Comparison of ENCODE assay signal across 19 cellular contexts in genomic region chr7:99301496-99301895, GRCh38. TPM values are rescaled to one million over a fixed set of nuclear protein-coding genes. Genes with fewer than 3 reads are reported as not detected.
A peak's percentile ranks its signal among the peaks of the same experiment; 100 is the strongest.
DNase-seq lines count a peak whose midpoint lies in the region; ATAC-seq, FAIRE-seq and TF ChIP-seq lines count a peak whose summit lies in the region.
"Had no signal": no experiment of that assay in that cellular context is flagged by ENCODE, and none has a peak within 500 bp of the region (broad histone marks: within the 10 kb centered on the region; RNA-seq: fewer than 3 reads in every experiment).

No MANE protein-coding gene starts in this region.

- H3K27me3 Mint-ChIP-seq in stimulated activated naive CD8-positive, alpha-beta T cell treated with anti-CD3 and anti-CD28 coated beads, Interleukin-15, amount 100 ng/mL, for 72 hours = no peaks in the 10 kb centered on the region
- H3K27me3 Mint-ChIP-seq: CD4-positive, alpha-beta memory T cell had no signal

- H2BK120ac ChIP-seq in neuronal stem cell (ENCODE audit: low read depth, low read length) = no peak overlapping the region

- DNase-seq in D341Med (ENCODE audit: low spot score) (peak; percentile 27), H7 (peak; percentile 47), K562 (ENCODE audit: extremely low read depth in 1 of 4, low spot score in 3 of 4) (peak in 1 of 4 experiments; percentile 7), neuronal stem cell (ENCODE audit: low spot score) (no peak), NCI-H2081 (lab: John Stamatoyannopoulos, UW) (no peak)
- DNase-seq in activated T-cell treated with anti-CD3 and anti-CD28 coated beads, Interleukin-2, amount 50 U/mL, for 48 hours = no peak
- DNase-seq in stimulated activated naive CD8-positive, alpha-beta T cell treated with anti-CD3 and anti-CD28 coated beads, Interleukin-15, amount 100 ng/mL, for 72 hours = no peak
- DNase-seq: C1 segment of cervical spinal cord; Calu3; CD4-positive, alpha-beta memory T cell; COR-L47; DMS153; DND-41; GM23248; HCEC 1CT had no signal

- no peaks in the 10 kb centered on the region for H3K9me1 ChIP-seq in K562 (ENCODE audit: control insufficient read depth, insufficient read depth, low read length)

- no peak overlapping the region for H2BK12ac ChIP-seq in neuronal stem cell (ENCODE audit: low read length)

- peak overlapping the region; percentile 93 for H3K23ac ChIP-seq in neuronal stem cell (ENCODE audit: low read depth, low read length, poor library complexity)

- H4K20me1 ChIP-seq in K562 (replicated peaks; ENCODE audit: control insufficient read depth, insufficient read depth, low read length) = peaks cover 5% of the 10 kb centered on the region; the same call in 1 of the 2 replicates

- intact Hi-C loops in K562 (cut with micrococcal nuclease) = no loop called here

- H3K4me3 ChIP-seq in H7 (ENCODE audit: insufficient read depth, low read depth, low read length) (no peak overlapping the region), K562 (no peak overlapping the region), neuronal stem cell (ENCODE audit: low read length in 2 of 2) (peak overlapping the region in 1 of 2 donors; percentile 49)
- H3K4me3 ChIP-seq: GM23248 had no signal

- peak overlapping the region; percentile 88 for H2AK5ac ChIP-seq in neuronal stem cell (ENCODE audit: low read depth, low read length)

- no peaks in the 10 kb centered on the region for H3K4me1 Mint-ChIP-seq in stimulated activated naive CD8-positive, alpha-beta T cell treated with anti-CD3 and anti-CD28 coated beads, Interleukin-15, amount 100 ng/mL, for 72 hours
- H3K4me1 Mint-ChIP-seq: CD4-positive, alpha-beta memory T cell had no signal

- in situ Hi-C loops in K562 (cut with MboI) = no loop called here

- no peak overlapping the region for H2BK15ac ChIP-seq in neuronal stem cell (ENCODE audit: low read length)

- H3K36me3 ChIP-seq in H7 (replicated peaks; ENCODE audit: control insufficient read depth, insufficient read depth, low read length) = no peaks in the 10 kb centered on the region
- H3K36me3 ChIP-seq in K562 (ENCODE audit: control insufficient read depth, insufficient read depth, low read length) = no peaks in the 10 kb centered on the region
- H3K36me3 ChIP-seq in neuronal stem cell (replicated peaks in 1 of 2; ENCODE audit: control insufficient read depth in 2 of 2, insufficient read depth in 2 of 2, low read length in 2 of 2) = no peaks in the 10 kb centered on the region

- no peak overlapping the region for H3K27ac Mint-ChIP-seq in stimulated activated naive CD8-positive, alpha-beta T cell treated with anti-CD3 and anti-CD28 coated beads, Interleukin-15, amount 100 ng/mL, for 72 hours
- H3K27ac Mint-ChIP-seq: CD4-positive, alpha-beta memory T cell had no signal

- WGBS in K562 (ENCODE audit: insufficient coverage, low coverage, missing lambda C conversion rate) = 14% methylated on average over 19 of the region's 19 CpGs
- WGBS in neuronal stem cell (ENCODE audit: extremely low coverage in 2 of 2, insufficient read length in 2 of 2, insufficient replicate concordance in 1 of 2), 2 donors = no CpG with 5 or more reads among the region's 19 CpGs

- H3K4ac ChIP-seq in neuronal stem cell (ENCODE audit: low read length) = peak overlapping the region; percentile 93

- H3K4me3 Mint-ChIP-seq in stimulated activated naive CD8-positive, alpha-beta T cell treated with anti-CD3 and anti-CD28 coated beads, Interleukin-15, amount 100 ng/mL, for 72 hours = no peak overlapping the region
- H3K4me3 Mint-ChIP-seq: CD4-positive, alpha-beta memory T cell had no signal

- FAIRE-seq in K562 (lab: Jason Lieb, UNC) = no peak
- FAIRE-seq: G401.6, GM12892 had no signal

- H3K27me3 ChIP-seq in H7 (ENCODE audit: control insufficient read depth, insufficient read depth, low read length) (no peaks in the 10 kb centered on the region), K562 (ENCODE audit: control insufficient read depth in 2 of 2, insufficient read depth in 2 of 2, low read length in 2 of 2) (peaks cover 22 to 56% of the 10 kb centered on the region in 2 experiments; a peak in 3 of 5 replicates), neuronal stem cell (ENCODE audit: control insufficient read depth in 3 of 3, insufficient read depth in 3 of 3, low read depth in 1 of 3, low read length in 3 of 3) (no peaks in the 10 kb centered on the region)

- no peaks in the 10 kb centered on the region for H3K79me2 ChIP-seq in K562 (ENCODE audit: control insufficient read depth, insufficient read depth, low read length)

- BruUV-seq in K562 (replicated peaks; lab: Mats Ljungman, UMichigan) = no TSS peak

- peak overlapping the region in 1 of 2 experiments; percentile 72; a peak in 2 of 4 replicates for H3K9ac ChIP-seq in K562 (ENCODE audit: insufficient read depth in 1 of 2, low read depth in 2 of 2, low read length in 2 of 2)
- H3K9ac ChIP-seq in neuronal stem cell (ENCODE audit: low read depth, low read length, poor library complexity) = peak overlapping the region; percentile 70
- H3K9ac ChIP-seq: GM23248 had no signal

- CTCF ChIA-PET in K562 (lab: Yijun Ruan, JAX; ENCODE audit: low intra/inter-chr PET ratio) = no interaction called here

- H3K4me2 ChIP-seq in K562 (ENCODE audit: insufficient read depth, low read length) (no peak overlapping the region), neuronal stem cell (ENCODE audit: insufficient read depth, low read length, poor library complexity, severe bottlenecking) (no peak overlapping the region)

- no peak for TF ChIP-seq POLR2A in K562 (conservative IDR thresholded peaks at IDR 0.05)

- H3K4me1 ChIP-seq in K562 (replicated peaks in 1 of 2; ENCODE audit: control insufficient read depth in 2 of 2, insufficient read depth in 2 of 2, low read length in 2 of 2) = peaks cover 0 to 9% of the 10 kb centered on the region in 2 experiments; a peak in 1 of 5 replicates
- H3K4me1 ChIP-seq in neuronal stem cell (ENCODE audit: control insufficient read depth in 2 of 2, insufficient read depth in 1 of 2, low read depth in 1 of 2, low read length in 2 of 2) = no peaks in the 10 kb centered on the region

- peak overlapping the region; percentile 74 for H3K18ac ChIP-seq in neuronal stem cell (ENCODE audit: low read length)

- TF ChIP-seq CTCF in K562 (IDR thresholded peaks at IDR 0.05 in 2 of 3, conservative IDR thresholded peaks at IDR 0.05 in 1 of 3; ENCODE audit: insufficient read depth in 2 of 3, low read depth in 1 of 3, low read length in 3 of 3) = no peak

- ATAC-seq in K562 = peak; percentile 25; the same call in 1 of the 3 replicates
- no peak for ATAC-seq in stimulated activated naive CD8-positive, alpha-beta T cell treated with anti-CD3 and anti-CD28 coated beads, Interleukin-15, amount 100 ng/mL, for 72 hours

- no peak overlapping the region for H3K27ac ChIP-seq in K562 (ENCODE audit: extremely low read depth, low read depth, low read length)
- no peak overlapping the region for H3K27ac ChIP-seq in neuronal stem cell (replicated peaks; ENCODE audit: low read length)
- H3K27ac ChIP-seq: GM23248 had no signal

- H2AFZ ChIP-seq in K562 (ENCODE audit: low read depth, low read length) (no peak overlapping the region), neuronal stem cell (ENCODE audit: low read length) (no peak overlapping the region)
- H2AFZ ChIP-seq: GM23248 had no signal

- H2BK5ac ChIP-seq in neuronal stem cell (ENCODE audit: low read length) = peak overlapping the region; percentile 75

- POLR2A ChIA-PET in K562 (lab: Yijun Ruan, JAX) = interaction anchor here (0.7 to 1.9 kb wide), 2 partner anchors 10 to 19 kb away, joined by 5 to 7 read pairs; no protein-coding TSS in a partner anchor

- TF ChIP-seq RAD21 in K562 (CRISPR knock-in tag; conservative IDR thresholded peaks at IDR 0.05 in 1 of 2, IDR thresholded peaks at IDR 0.05 in 1 of 2) = no peak

- no peaks in the 10 kb centered on the region for H3K79me1 ChIP-seq in neuronal stem cell (ENCODE audit: low read depth, low read length)

- H3K9me3 ChIP-seq in K562 (replicated peaks; ENCODE audit: control insufficient read depth, insufficient read depth, low read depth, low read length) (no peaks in the 10 kb centered on the region), neuronal stem cell (replicated peaks in 1 of 2; ENCODE audit: control insufficient read depth in 2 of 2, insufficient read depth in 1 of 2, low read depth in 1 of 2, low read length in 2 of 2) (no peaks in the 10 kb centered on the region)

- peak overlapping the region; percentile 48 for H4K8ac ChIP-seq in neuronal stem cell (ENCODE audit: low read depth, low read length)

- H3K14ac ChIP-seq in neuronal stem cell (ENCODE audit: low read length) = peak overlapping the region; percentile 84

- H3K9me3 Mint-ChIP-seq in stimulated activated naive CD8-positive, alpha-beta T cell treated with anti-CD3 and anti-CD28 coated beads, Interleukin-15, amount 100 ng/mL, for 72 hours = no peaks in the 10 kb centered on the region

- TF ChIP-seq EP300 in K562 (IDR thresholded peaks at IDR 0.05; ENCODE audit: low read length) = no peak

- no peak overlapping the region for H4K91ac ChIP-seq in neuronal stem cell (ENCODE audit: low read depth, low read length, poor library complexity)

RNA-seq across cellular contexts. Expression of gene ARPC1A, which starts 24.2 kb away (rescaled TPM):
- total RNA-seq in H7 (2014; rRNA removed; shearing (Covaris generic)) = 168 and 188 TPM in 2 replicates
- total RNA-seq in K562 (2011; cell fraction: chromatin; rRNA removed; ENCODE audit: low replicate concordance) = 32.7 and 51.7 TPM in 2 replicates
- 40.7 and 42.2 TPM in 2 replicates for total RNA-seq in K562 (2011; cell fraction: nucleolus; rRNA removed)
- total RNA-seq in K562 (2011; cell fraction: nucleoplasm; rRNA removed) = 40.5 and 61.6 TPM in 2 replicates
- total RNA-seq in K562 (2014; rRNA removed) = 55.6 and 87.2 TPM in 2 replicates
- 75.4 and 83.0 TPM in 2 replicates for total RNA-seq in K562 (2014; rRNA removed; fragmentation: Illumina TruSeq; extraction: Trizol)
- total RNA-seq in K562 (2015; rRNA removed; fragmentation: Illumina TruSeq; extraction: Trizol) = 78.7 and 86.1 TPM in 2 replicates
- total RNA-seq in K562 (2021) = 120 and 121 TPM in 2 replicates
- 39.5 and 41.9 TPM in 2 replicates for polyA plus RNA-seq in K562 (2011; rRNA removed)
- polyA plus RNA-seq in K562 (2011; cell fraction: cytosol; rRNA removed) = 61.5 and 87.8 TPM in 2 replicates
- polyA plus RNA-seq in K562 (2011; cell fraction: nucleus; rRNA removed) = 44.9 and 61.3 TPM in 2 replicates
- 108 and 132 TPM in 2 replicates for polyA plus RNA-seq in K562 (2012)
- 96.4 and 107 TPM in 2 replicates for polyA plus RNA-seq in K562 (2014; fragmentation: Illumina TruSeq; extraction: Trizol)
- 100 to 1,000 TPM; 130 to 151 TPM for polyA plus RNA-seq in K562 (2014; fragmentation: Nextera tagmentation; extraction: Ambion mirVana)
- polyA plus RNA-seq in K562 (2014; rRNA removed) = 74.6 and 75.7 TPM in 2 replicates
- 42.0 and 57.7 TPM in 2 replicates for polyA minus RNA-seq in K562 (2011; rRNA and poly(A)+ RNA removed)
- 31.2 and 36.7 TPM in 2 replicates for polyA minus RNA-seq in K562 (2011; cell fraction: cytosol; rRNA and poly(A)+ RNA removed)
- polyA minus RNA-seq in K562 (2011; cell fraction: nucleus; rRNA and poly(A)+ RNA removed) = 20.7 and 21.9 TPM in 2 replicates
- polyA plus RNA-seq in neuronal stem cell (2013, experiment 1 of 2) = 238 TPM
- 242 TPM for polyA plus RNA-seq in neuronal stem cell (2013, experiment 2 of 2)

RNA-seq across cellular contexts. Expression of gene MYH16, which starts 28.9 kb away (rescaled TPM):
- not detected in 2 replicates for total RNA-seq in H7 (2014; rRNA removed; shearing (Covaris generic))
- total RNA-seq in K562 (2011; cell fraction: chromatin; rRNA removed; ENCODE audit: low replicate concordance) = not detected in 2 replicates
- not detected in 2 replicates for total RNA-seq in K562 (2011; cell fraction: nucleolus; rRNA removed)
- total RNA-seq in K562 (2011; cell fraction: nucleoplasm; rRNA removed) = not detected in 2 replicates
- not detected in 2 replicates for total RNA-seq in K562 (2014; rRNA removed)
- total RNA-seq in K562 (2014; rRNA removed; fragmentation: Illumina TruSeq; extraction: Trizol) = not detected in 2 replicates
- not detected in 2 replicates for total RNA-seq in K562 (2015; rRNA removed; fragmentation: Illumina TruSeq; extraction: Trizol)
- total RNA-seq in K562 (2021) = not detected in 2 replicates
- not detected in 2 replicates for polyA plus RNA-seq in K562 (2011; rRNA removed)
- polyA plus RNA-seq in K562 (2011; cell fraction: cytosol; rRNA removed) = 0.01 TPM in 1 of 2 replicates, not detected in the other
- 0.27 TPM in 1 of 2 replicates, not detected in the other for polyA plus RNA-seq in K562 (2011; cell fraction: nucleus; rRNA removed)
- polyA plus RNA-seq in K562 (2012) = 0.12 TPM in 1 of 2 replicates, not detected in the other
- not detected in 2 replicates for polyA plus RNA-seq in K562 (2014; fragmentation: Illumina TruSeq; extraction: Trizol)
- polyA plus RNA-seq in K562 (2014; fragmentation: Nextera tagmentation; extraction: Ambion mirVana) = not detected
- polyA plus RNA-seq in K562 (2014; rRNA removed) = 0.09 and 0.23 TPM in 2 replicates
- not detected in 2 replicates for polyA minus RNA-seq in K562 (2011; rRNA and poly(A)+ RNA removed)
- polyA minus RNA-seq in K562 (2011; cell fraction: cytosol; rRNA and poly(A)+ RNA removed) = not detected in 2 replicates
- not detected in 2 replicates for polyA minus RNA-seq in K562 (2011; cell fraction: nucleus; rRNA and poly(A)+ RNA removed)
- polyA plus RNA-seq in neuronal stem cell (2013, experiment 1 of 2) = not detected
- polyA plus RNA-seq in neuronal stem cell (2013, experiment 2 of 2) = not detected
- total RNA-seq: A673; CD4-positive, alpha-beta memory T cell; GM23248 had no signal
- polyA plus RNA-seq: BJ; CD4-positive, alpha-beta memory T cell; GM23248 had no signal

Comparison
In these comparisons a context has a peak if more than half of its experiments do, and no peak if none do; other contexts are left out.
1. DNase-seq: peak in D341Med (single experiment) and H7 (single experiment); none in neuronal stem cell (single experiment), activated T-cell treated with anti-CD3 and anti-CD28 coated beads, Interleukin-2, amount 50 U/mL, for 48 hours (0 of 2), stimulated activated naive CD8-positive, alpha-beta T cell treated with anti-CD3 and anti-CD28 coated beads, Interleukin-15, amount 100 ng/mL, for 72 hours (0 of 2) and NCI-H2081 (0 of 2).